In the genomic region with DNA sequence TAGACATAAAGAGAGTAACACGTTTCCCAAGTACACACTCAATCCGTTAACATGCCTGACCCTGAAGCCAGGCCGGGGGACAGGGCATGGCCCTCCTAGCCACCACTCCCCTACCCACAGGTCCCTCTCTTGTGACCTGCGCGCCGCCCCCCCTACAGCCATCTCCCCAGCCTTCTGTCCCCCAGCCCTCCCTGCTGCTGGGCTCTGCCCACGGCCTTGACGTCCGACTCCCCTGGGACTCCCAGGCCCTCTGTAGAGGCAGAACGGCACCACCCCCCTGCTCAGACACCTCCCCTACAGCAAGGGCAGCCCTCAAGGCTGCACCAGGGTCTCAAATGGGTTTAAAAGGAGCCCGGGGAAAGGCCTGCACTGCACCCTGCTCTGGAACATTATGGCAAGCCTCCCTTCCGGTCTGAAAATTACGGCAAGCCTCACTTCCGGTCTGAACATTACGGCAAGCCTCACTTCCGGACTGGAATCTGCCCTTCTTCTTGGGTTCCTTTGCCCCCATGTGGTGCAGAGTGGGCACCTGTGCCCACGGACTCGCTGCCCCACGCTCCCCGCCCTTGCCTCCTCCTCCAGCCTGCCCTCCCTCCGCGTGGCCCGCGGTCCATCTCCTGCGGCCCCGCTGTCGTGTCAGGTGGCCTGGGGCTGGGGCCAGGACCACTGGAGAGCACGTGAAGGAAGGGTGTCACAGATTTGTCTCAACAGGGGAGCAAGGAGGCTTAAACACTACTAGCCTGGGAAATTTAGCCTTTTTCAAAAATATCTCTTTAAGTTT, we compare ENCODE assay signal across 19 cellular contexts.
DNase-seq lines count a peak whose midpoint lies in the region; ATAC-seq and TF ChIP-seq lines count a peak whose summit lies in the region.
"Had no signal": no experiment of that assay in that cellular context is flagged by ENCODE, and none has a peak within 500 bp of the region (broad histone marks: within the 10 kb centered on the region; RNA-seq: fewer than 3 reads in every experiment).

No MANE protein-coding gene starts in this region.

- H3K9me2 ChIP-seq in SU-DHL-6 (replicated peaks; ENCODE audit: insufficient read depth, low read length): no peaks in the 10 kb centered on the region

- H3K27me3 Mint-ChIP-seq in H9 (ENCODE audit: low read depth): no peaks in the 10 kb centered on the region; the same call in 1 of the 2 replicates
- H3K27me3 Mint-ChIP-seq: activated CD4-positive, alpha-beta memory T cell treated with anti-CD3 and anti-CD28 coated beads for 36 hours; activated naive CD8-positive, alpha-beta T cell treated with anti-CD3 and anti-CD28 coated beads for 36 hours had no signal

- intact Hi-C loops in gastrocnemius medialis (cut with DNase I; ENCODE audit: low total_unique reads): no loop called here

- no peak overlapping the region for H2BK5ac ChIP-seq in H9 (ENCODE audit: insufficient read length, low read length)

- no peaks in the 10 kb centered on the region for H3K79me1 ChIP-seq in H9 (ENCODE audit: insufficient read depth, low read depth, low read length, poor library complexity, severe bottlenecking)

- no peak overlapping the region for H4K91ac ChIP-seq in H9 (ENCODE audit: insufficient read length, low read depth, low read length)

- in situ Hi-C loops in gastrocnemius medialis (cut with MboI; ENCODE audit: low sequenced_read_pairs in 4 of 4) (no loop called here), GM13976 (cut with MboI; ENCODE audit: low sequenced_read_pairs, unreplicated experiment) (no loop called here)

- H3K23ac ChIP-seq in H9 (ENCODE audit: insufficient read length, low read depth, low read length): no peak overlapping the region

- TF ChIP-seq POLR2A in gastrocnemius medialis (IDR thresholded peaks at IDR 0.05): no peak

- H3K79me2 ChIP-seq in H9 (ENCODE audit: insufficient read depth, low read length) (no peaks in the 10 kb centered on the region), SU-DHL-6 (ENCODE audit: insufficient read depth, low read length) (no peaks in the 10 kb centered on the region)

- H3K27ac Mint-ChIP-seq in H9: peak overlapping the region in 2 of 3 experiments; percentile 49 to 67; a peak in 1 of 7 replicates
- H3K27ac Mint-ChIP-seq: activated CD4-positive, alpha-beta memory T cell treated with anti-CD3 and anti-CD28 coated beads for 36 hours; activated naive CD8-positive, alpha-beta T cell treated with anti-CD3 and anti-CD28 coated beads for 36 hours; T-helper 1 cell treated with Interleukin-12 subunit alpha and Interleukin-12 subunit beta and Interleukin-4 antibody, amounts not matched to agents 30 μg/mL and 1 μg/mL, for 36 hours had no signal

- H3K27ac ChIP-seq in H9 (ENCODE audit: insufficient read length, low read depth, low read length) (no peak overlapping the region), SU-DHL-6 (ENCODE audit: low read depth, low read length) (no peak overlapping the region), cardiac muscle cell (peak overlapping the region; percentile 36), gastrocnemius medialis (no peak overlapping the region)
- H3K27ac ChIP-seq: BLaER1 treated with 17β-estradiol and CSF1 and Interleukin-3, amounts not matched to agents 10 nM and 100 nM; epithelial cell of prostate; tibial nerve; VCaP had no signal

- H2AK5ac ChIP-seq in H9 (ENCODE audit: insufficient read length, low read length): no peak overlapping the region

- no peak overlapping the region for H4K5ac ChIP-seq in H9 (ENCODE audit: insufficient read length, low read depth, low read length)

- no peaks in the 10 kb centered on the region for H3K9me3 Mint-ChIP-seq in H9
- H3K9me3 Mint-ChIP-seq: activated CD4-positive, alpha-beta memory T cell treated with anti-CD3 and anti-CD28 coated beads for 36 hours; activated naive CD8-positive, alpha-beta T cell treated with anti-CD3 and anti-CD28 coated beads for 36 hours; T-helper 1 cell treated with Interleukin-12 subunit alpha and Interleukin-12 subunit beta and Interleukin-4 antibody, amounts not matched to agents 30 μg/mL and 1 μg/mL, for 36 hours had no signal

- no peak overlapping the region for H3T11ph ChIP-seq in H9 (ENCODE audit: low read length)

- TF ChIP-seq CTCF in H9 (conservative IDR thresholded peaks at IDR 0.05): no peak
- no peak for TF ChIP-seq CTCF in SU-DHL-6 (IDR thresholded peaks at IDR 0.05; ENCODE audit: insufficient read depth, low read length, poor library complexity, severe bottlenecking)
- no peak for TF ChIP-seq CTCF in cardiac muscle cell (IDR thresholded peaks at IDR 0.05; ENCODE audit: low read depth, low read length)
- no peak for TF ChIP-seq CTCF in gastrocnemius medialis (IDR thresholded peaks at IDR 0.05 in 4 of 5, conservative IDR thresholded peaks at IDR 0.05 in 1 of 5)
- TF ChIP-seq CTCF in GM13976 (IDR thresholded peaks at IDR 0.05; ENCODE audit: borderline replicate concordance, control extremely low read depth, extremely low read depth, insufficient read depth, missing control alignments): no peak

- H3K4me1 Mint-ChIP-seq in H9: 0 out of 4 replicates have a peak, but pooled peaks cover 0 to 5% of the 10 kb centered on the region in 2 experiments
- H3K4me1 Mint-ChIP-seq: activated naive CD8-positive, alpha-beta T cell treated with anti-CD3 and anti-CD28 coated beads for 36 hours had no signal

- H3K36me3 Mint-ChIP-seq in H9 (ENCODE audit: insufficient read depth in 1 of 3, low read depth in 3 of 3): peaks cover 3 to 11% (median 5%) of the 10 kb centered on the region in 3 experiments

- no peak overlapping the region for H3K4me3 Mint-ChIP-seq in H9
- H3K4me3 Mint-ChIP-seq: activated CD4-positive, alpha-beta memory T cell treated with anti-CD3 and anti-CD28 coated beads for 36 hours; activated naive CD8-positive, alpha-beta T cell treated with anti-CD3 and anti-CD28 coated beads for 36 hours; T-helper 1 cell treated with Interleukin-12 subunit alpha and Interleukin-12 subunit beta and Interleukin-4 antibody, amounts not matched to agents 30 μg/mL and 1 μg/mL, for 36 hours had no signal

- no peak overlapping the region for H4K8ac ChIP-seq in H9 (replicated peaks; ENCODE audit: insufficient read length, low read depth, low read length)

- H2AFZ ChIP-seq in H9 (ENCODE audit: low read length) (no peak overlapping the region), SU-DHL-6 (ENCODE audit: low read depth, low read length, severe bottlenecking) (peak overlapping the region; percentile 46)

- H3K4ac ChIP-seq in H9 (ENCODE audit: low read depth, low read length): no peak overlapping the region

- DNase-seq in H9: no peak
- no peak for DNase-seq in cardiac muscle cell (ENCODE audit: low read depth in 1 of 2, low spot score in 1 of 2)
- DNase-seq in gastrocnemius medialis: no peak
- no peak for DNase-seq in Ammon's horn (ENCODE audit: low spot score)
- no peak for DNase-seq in GM13976 (ENCODE audit: low spot score)
- DNase-seq: activated CD4-positive, alpha-beta memory T cell treated with anti-CD3 and anti-CD28 coated beads for 36 hours; activated naive CD8-positive, alpha-beta T cell treated with anti-CD3 and anti-CD28 coated beads for 36 hours; activated T-cell treated with anti-CD3 and anti-CD28 coated beads, Interleukin-2, amount 50 U/mL, for 48 hours; Kasumi-1; mucosa of descending colon; OCI-M1; SHP77 treated with DMSO at 0.1 percent for 48 hours had no signal

- H3K18ac ChIP-seq in H9 (ENCODE audit: insufficient read length, low read depth, low read length): no peak overlapping the region

- no peak overlapping the region for H3K14ac ChIP-seq in H9 (ENCODE audit: insufficient read depth, low read length)

- no peak overlapping the region for H2BK15ac ChIP-seq in H9 (ENCODE audit: low read depth, low read length)

- H3F3A ChIP-seq in SU-DHL-6 (ENCODE audit: insufficient read depth): 0 out of 2 replicates have a peak, but pooled peaks cover 3% of the 10 kb centered on the region

- H3K4me3 ChIP-seq in SU-DHL-6 (ENCODE audit: insufficient read depth, low read length, poor library complexity, severe bottlenecking) (no peak overlapping the region), cardiac muscle cell (no peak overlapping the region), gastrocnemius medialis (peak overlapping the region in 3 of 4 donors; percentile 21 to 29 (median 24))
- H3K4me3 ChIP-seq: BLaER1 treated with 17β-estradiol and CSF1 and Interleukin-3, amounts not matched to agents 10 nM and 100 nM; mucosa of descending colon; tibial nerve had no signal

- no peak overlapping the region for H3K56ac ChIP-seq in H9 (ENCODE audit: insufficient read length, low read depth, low read length)

- no peaks in the 10 kb centered on the region for H4K20me1 ChIP-seq in H9 (ENCODE audit: control insufficient read depth, insufficient read depth, insufficient read length)
- no peaks in the 10 kb centered on the region for H4K20me1 ChIP-seq in SU-DHL-6 (ENCODE audit: low read depth, low read length)

- H2BK120ac ChIP-seq in H9 (ENCODE audit: low read depth, low read length, poor library complexity, severe bottlenecking): no peak overlapping the region

- no peaks in the 10 kb centered on the region for H3K23me2 ChIP-seq in H9 (ENCODE audit: insufficient read length, low read depth, low read length, poor library complexity, severe bottlenecking)

- H2BK12ac ChIP-seq in H9 (ENCODE audit: insufficient read length, low read depth, low read length): no peak overlapping the region

- WGBS in H9 (ENCODE audit: extremely low coverage, insufficient read length, low lambda C conversion rate): no CpG with 5 or more reads among the region's 28 CpGs

- H3K36me3 ChIP-seq in SU-DHL-6 (ENCODE audit: low read length): no peaks in the 10 kb centered on the region
- H3K36me3 ChIP-seq in cardiac muscle cell: peaks cover 4% of the 10 kb centered on the region
- no peaks in the 10 kb centered on the region for H3K36me3 ChIP-seq in gastrocnemius medialis

- ATAC-seq in gastrocnemius medialis: no peak
- no peak for ATAC-seq in GM19328 (IDR thresholded peaks at IDR 0.05; ENCODE audit: unreplicated experiment)
- ATAC-seq: mucosa of descending colon had no signal

- H3K9ac ChIP-seq in H9 (ENCODE audit: extremely low read depth, insufficient read length, low read length): no peak overlapping the region
- H3K9ac ChIP-seq in SU-DHL-6 (ENCODE audit: low read length): no peak overlapping the region
- H3K9ac ChIP-seq: BLaER1 treated with 17β-estradiol and CSF1 and Interleukin-3, amounts not matched to agents 10 nM and 100 nM had no signal

- H3K4me1 ChIP-seq in H9 (ENCODE audit: insufficient read depth, low read length) (no peaks in the 10 kb centered on the region), cardiac muscle cell (ENCODE audit: low read depth) (no peaks in the 10 kb centered on the region), gastrocnemius medialis (no peaks in the 10 kb centered on the region)
- H3K4me1 ChIP-seq: tibial nerve had no signal

- H3K27me3 ChIP-seq in H9 (ENCODE audit: insufficient read depth, low read length) (no peaks in the 10 kb centered on the region), SU-DHL-6 (ENCODE audit: low read length) (no peaks in the 10 kb centered on the region), cardiac muscle cell (no peaks in the 10 kb centered on the region), gastrocnemius medialis (no peaks in the 10 kb centered on the region)
- H3K27me3 ChIP-seq: BLaER1 treated with 17β-estradiol and CSF1 and Interleukin-3, amounts not matched to agents 10 nM and 100 nM; tibial nerve had no signal

- no peaks in the 10 kb centered on the region for H3K9me3 ChIP-seq in H9 (ENCODE audit: control insufficient read depth, low read depth, low read length)
- H3K9me3 ChIP-seq in SU-DHL-6 (ENCODE audit: insufficient read depth, low read length): no peaks in the 10 kb centered on the region
- no peaks in the 10 kb centered on the region for H3K9me3 ChIP-seq in cardiac muscle cell (ENCODE audit: low read depth)
- H3K9me3 ChIP-seq in gastrocnemius medialis: no peaks in the 10 kb centered on the region
- H3K9me3 ChIP-seq: BLaER1 treated with 17β-estradiol and CSF1 and Interleukin-3, amounts not matched to agents 10 nM and 100 nM; mucosa of descending colon; tibial nerve had no signal

- H3K4me2 ChIP-seq in H9 (ENCODE audit: insufficient read depth, insufficient read length, low read length): no peak overlapping the region
- no peak overlapping the region for H3K4me2 ChIP-seq in SU-DHL-6 (ENCODE audit: low read depth, low read length, poor library complexity, severe bottlenecking)

- no peak overlapping the region for H2BK20ac ChIP-seq in H9 (ENCODE audit: low read depth, low read length, poor library complexity, severe bottlenecking)

Comparison
In these comparisons a context has a peak if more than half of its experiments do, and no peak if none do; other contexts are left out.
1. H3K4me3 ChIP-seq: peak in gastrocnemius medialis (3 of 4); none in SU-DHL-6 (single experiment) and cardiac muscle cell (single experiment).